Comparison of ENCODE assay signal across 31 cellular contexts in genomic region chr10:113572520-113573290, GRCh38. TPM values are rescaled to one million over a fixed set of nuclear protein-coding genes. Genes with fewer than 3 reads are reported as not detected.
"Had no signal": no experiment of that assay in that cellular context is flagged by ENCODE, and none has a peak within 500 bp of the region (broad histone marks: within the 10 kb centered on the region; RNA-seq: fewer than 3 reads in every experiment).

No MANE protein-coding gene starts in this region.

- H3K9me3 ChIP-seq: MG63, SJCRH30 had no signal

- H3K36me3 ChIP-seq: MG63, SJCRH30 had no signal

- H3K4me3 ChIP-seq: MG63, SJCRH30, SK-N-MC had no signal

- DNase-seq: activated B cell treated with CpG ODN at 0.5 μM for 24 hours; activated CD4-positive, alpha-beta memory T cell treated with anti-CD3 and anti-CD28 coated beads for 36 hours; activated CD4-positive, alpha-beta T cell treated with anti-CD3 and anti-CD28 coated beads for 4 hours; activated CD4-positive, alpha-beta T cell treated with anti-CD3 and anti-CD28 coated beads, Interleukin-2, amount 50 U/mL, for 1 hour; activated CD4-positive, CD25-positive, alpha-beta regulatory T cell treated with anti-CD3 and anti-CD28 coated beads, Interleukin-2, amount 50 U/mL, for 72 hours; activated CD8-positive, alpha-beta memory T cell treated with anti-CD3 and anti-CD28 coated beads, Interleukin-2, amount 50 U/mL, for 4 hours; activated effector memory CD4-positive, alpha-beta T cell treated with Interleukin-2 at 50 U/mL for 16 hours; activated naive CD4-positive, alpha-beta T cell treated with anti-CD3 and anti-CD28 coated beads, Interleukin-2, amount 10 ng/mL, durations not matched to agents 7 days and 5 days; activated naive CD8-positive, alpha-beta T cell treated with anti-CD3 and anti-CD28 coated beads, Interleukin-2, amount 50 U/mL, for 24 hours; activated T-cell treated with anti-CD3 and anti-CD28 coated beads, Interleukin-2, amount 50 U/mL, for 48 hours; anterior cingulate cortex; caudate nucleus; cerebellar nuclear complex; Kasumi-1; KG1; MG63; NCI-H1048; NCI-H1105 treated with DMSO at 0.1 percent for 48 hours; NCI-H1436 treated with DMSO at 0.1 percent for 48 hours; NCI-H1694 treated with DMSO at 0.1 percent for 48 hours; NCI-H2029 treated with DMSO at 0.1 percent for 48 hours; NCI-H2107; NCI-H345; NCI-H524 treated with DMSO at 0.1 percent for 48 hours; SHP77; SJCRH30 had no signal

- H3K27ac ChIP-seq: SJCRH30, SK-N-MC, VCaP had no signal

RNA-seq across cellular contexts. Expression of gene HABP2, which starts 19.9 kb away (rescaled TPM):
- total RNA-seq: activated B cell treated with CpG ODN at 0.5 μM for 24 hours; activated CD4-positive, alpha-beta memory T cell treated with anti-CD3 and anti-CD28 coated beads for 36 hours; bronchial epithelial cell; NCI-H460; RPMI7951; SJCRH30 had no signal
